ENCODE assay signal across 27 cellular contexts in genomic region chr3:144178607-144179006, GRCh38.
"Had no signal": no experiment of that assay in that cellular context is flagged by ENCODE, and none has a peak within 500 bp of the region (broad histone marks: within the 10 kb centered on the region; RNA-seq: fewer than 3 reads in every experiment).

No MANE protein-coding gene starts in this region.

- H3K36me3 Mint-ChIP-seq: naive B cell; natural killer cell; stimulated activated naive B cell treated with anti-CD40 and anti-IgM and Interleukin-4, amounts not matched to agents 10 μg/mL and 1 μg/mL and 100 μg/mL, for 72 hours had no signal

- H3K4me1 Mint-ChIP-seq: naive B cell; natural killer cell; stimulated activated naive B cell treated with anti-CD40 and anti-IgM and Interleukin-4, amounts not matched to agents 10 μg/mL and 1 μg/mL and 100 μg/mL, for 72 hours had no signal

- DNase-seq: hippocampal formation; kidney; left colon; left lung; lower lobe of right lung; mammary epithelial cell; mesenchymal stem cell; naive B cell; natural killer cell; ovary; stimulated activated CD4-positive, alpha-beta T cell treated with anti-CD3 and anti-CD28 coated beads, Interleukin-12 subunit alpha, Interleukin-12 subunit beta, amount 100 ng/mL, for 4 hours; stimulated activated CD4-positive, alpha-beta T cell treated with anti-CD3 and anti-CD28 coated beads, Interleukin-15, amount 100 ng/mL, for 24 hours; stimulated activated CD4-positive, alpha-beta T cell treated with anti-CD3 and anti-CD28 coated beads, Interleukin-2, amount 100 ng/mL, for 24 hours; stimulated activated CD4-positive, alpha-beta T cell treated with anti-CD3 and anti-CD28 coated beads, Interleukin-4, amount 100 ng/mL, for 1 hour; stimulated activated naive B cell treated with anti-CD40 and anti-IgM and Interleukin-4, amounts not matched to agents 10 μg/mL and 1 μg/mL and 100 μg/mL, for 72 hours; stimulated activated naive CD8-positive, alpha-beta T cell treated with anti-CD3 and anti-CD28 coated beads, Interleukin-15, Interleukin-2, amounts not matched to agents 100 U/mL and 50 U/mL, for 24 hours; stomach; testis; thyroid gland; transverse colon; upper lobe of left lung had no signal

- H3K27me3 Mint-ChIP-seq: naive B cell; progenitor cell of endocrine pancreas; stimulated activated naive B cell treated with anti-CD40 and anti-IgM and Interleukin-4, amounts not matched to agents 10 μg/mL and 1 μg/mL and 100 μg/mL, for 72 hours had no signal

- ATAC-seq: left colon; left lung; lower lobe of right lung; natural killer cell; sciatic nerve; stimulated activated naive B cell treated with anti-CD40 and anti-IgM and Interleukin-4, amounts not matched to agents 10 μg/mL and 1 μg/mL and 100 μg/mL, for 72 hours; stimulated activated naive CD8-positive, alpha-beta T cell treated with anti-CD3 and anti-CD28 coated beads, Interleukin-15, Interleukin-2, amounts not matched to agents 100 U/mL and 50 U/mL, for 24 hours had no signal

- H3K9me3 ChIP-seq: lower lobe of right lung, ovary, right atrium auricular region, stomach, testis, thyroid gland, transverse colon, upper lobe of left lung, vagina had no signal

- H3K36me3 ChIP-seq: left lung, lower lobe of right lung, ovary, right atrium auricular region, stomach, thyroid gland, transverse colon, upper lobe of left lung, vagina had no signal

- H3K27ac ChIP-seq: left lung, lower lobe of right lung, ovary, right atrium auricular region, skin epidermis, stomach, testis, thyroid gland, transverse colon, upper lobe of left lung, vagina had no signal

- H3K9me3 Mint-ChIP-seq: natural killer cell had no signal

- FAIRE-seq: kidney had no signal

- H3K4me1 ChIP-seq: left lung, lower lobe of right lung, right atrium auricular region, stomach, testis, thyroid gland, transverse colon, upper lobe of left lung, vagina had no signal

- H3K4me3 ChIP-seq: left lung, lower lobe of right lung, ovary, right atrium auricular region, skin epidermis, stomach, testis, thyroid gland, transverse colon, upper lobe of left lung, vagina had no signal

- H3K27ac Mint-ChIP-seq: mesothelial cell of epicardium; naive B cell; natural killer cell; progenitor cell of endocrine pancreas; stimulated activated naive B cell treated with anti-CD40 and anti-IgM and Interleukin-4, amounts not matched to agents 10 μg/mL and 1 μg/mL and 100 μg/mL, for 72 hours had no signal

- H3K4me3 Mint-ChIP-seq: mesothelial cell of epicardium; naive B cell; natural killer cell; stimulated activated naive B cell treated with anti-CD40 and anti-IgM and Interleukin-4, amounts not matched to agents 10 μg/mL and 1 μg/mL and 100 μg/mL, for 72 hours had no signal

- H3K27me3 ChIP-seq: left lung, ovary, right atrium auricular region, stomach, testis, thyroid gland, transverse colon, upper lobe of left lung, vagina had no signal
